16 cellular contexts compared by ENCODE assay signal in genomic region chr4:139559095-139559490, GRCh38. TPM values are rescaled to one million over a fixed set of nuclear protein-coding genes. Genes with fewer than 3 reads are reported as not detected.
DNase-seq lines count a peak whose midpoint lies in the region; ATAC-seq and TF ChIP-seq lines count a peak whose summit lies in the region.
"Had no signal": no experiment of that assay in that cellular context is flagged by ENCODE, and none has a peak within 500 bp of the region (broad histone marks: within the 10 kb centered on the region; RNA-seq: fewer than 3 reads in every experiment).

No MANE protein-coding gene starts in this region.

- no peaks in the 10 kb centered on the region for H3K9me3 ChIP-seq in vagina
- H3K9me3 ChIP-seq: stomach had no signal

- H3K27ac ChIP-seq in vagina = peak overlapping the region; percentile 45
- H3K27ac ChIP-seq: epithelial cell of prostate had no signal

- no peak for TF ChIP-seq POLR2A in vagina (IDR thresholded peaks at IDR 0.05)

- DNase-seq in activated naive CD4-positive, alpha-beta T cell treated with anti-CD3 and anti-CD28 coated beads, Interleukin-2, amount 50 U/mL, for 16 hours = no peak
- no peak for DNase-seq in activated naive CD8-positive, alpha-beta T cell treated with anti-CD3 and anti-CD28 coated beads, Interleukin-2, amount 10 ng/mL, durations not matched to agents 7 days and 5 days
- DNase-seq in naive B cell = no peak
- DNase-seq in vagina (ENCODE audit: extremely low spot score in 2 of 2) = no peak
- DNase-seq: ACHN; activated CD8-positive, alpha-beta memory T cell treated with anti-CD3 and anti-CD28 coated beads, Interleukin-2, amount 50 U/mL, for 4 hours; HCEC 1CT; natural killer cell; NCI-H2081; stomach had no signal

- no peaks in the 10 kb centered on the region for H3K27me3 ChIP-seq in vagina
- H3K27me3 ChIP-seq: stomach had no signal

- H3K4me3 ChIP-seq in vagina = no peak overlapping the region
- H3K4me3 ChIP-seq: stomach had no signal

- H3K4me1 Mint-ChIP-seq in activated naive CD4-positive, alpha-beta T cell treated with anti-CD3 and anti-CD28 coated beads, Interleukin-2, amount 50 U/mL, for 24 hours = peaks cover 43% of the 10 kb centered on the region
- H3K4me1 Mint-ChIP-seq in activated naive CD8-positive, alpha-beta T cell treated with anti-CD3 and anti-CD28 coated beads, Interleukin-2, amount 10 ng/mL, durations not matched to agents 7 days and 5 days = peaks cover 38% of the 10 kb centered on the region
- peaks cover 29 to 49% (median 45%) of the 10 kb centered on the region in 3 donors for H3K4me1 Mint-ChIP-seq in naive B cell

- H3K9me3 Mint-ChIP-seq in activated naive CD4-positive, alpha-beta T cell treated with anti-CD3 and anti-CD28 coated beads, Interleukin-2, amount 50 U/mL, for 24 hours = no peaks in the 10 kb centered on the region
- H3K9me3 Mint-ChIP-seq in activated naive CD8-positive, alpha-beta T cell treated with anti-CD3 and anti-CD28 coated beads, Interleukin-2, amount 10 ng/mL, durations not matched to agents 7 days and 5 days = no peaks in the 10 kb centered on the region
- no peaks in the 10 kb centered on the region for H3K9me3 Mint-ChIP-seq in naive B cell
- H3K9me3 Mint-ChIP-seq: natural killer cell had no signal

- no peaks in the 10 kb centered on the region for H3K36me3 ChIP-seq in vagina
- H3K36me3 ChIP-seq: stomach had no signal

- peak overlapping the region; percentile 13 for H3K27ac Mint-ChIP-seq in activated naive CD4-positive, alpha-beta T cell treated with anti-CD3 and anti-CD28 coated beads, Interleukin-2, amount 50 U/mL, for 24 hours
- H3K27ac Mint-ChIP-seq in activated naive CD8-positive, alpha-beta T cell treated with anti-CD3 and anti-CD28 coated beads, Interleukin-2, amount 10 ng/mL, durations not matched to agents 7 days and 5 days = peak overlapping the region; percentile 9
- H3K27ac Mint-ChIP-seq in naive B cell = peak overlapping the region; percentile 2 to 100 (median 90)
- H3K27ac Mint-ChIP-seq: natural killer cell had no signal

- H3K4me1 ChIP-seq in vagina = peaks cover 28% of the 10 kb centered on the region

- no peak for ATAC-seq in activated naive CD8-positive, alpha-beta T cell treated with anti-CD3 and anti-CD28 coated beads, Interleukin-2, amount 10 ng/mL, durations not matched to agents 7 days and 5 days (ENCODE audit: low read depth)
- ATAC-seq in naive B cell (ENCODE audit: low read depth in 2 of 2) (no peak), GM21576 (IDR thresholded peaks at IDR 0.05; ENCODE audit: unreplicated experiment) (no peak), HG03469 (IDR thresholded peaks at IDR 0.05; ENCODE audit: unreplicated experiment) (no peak), HG03196 (IDR thresholded peaks at IDR 0.05; ENCODE audit: unreplicated experiment) (no peak)
- ATAC-seq: natural killer cell, SK-N-SH treated with all-trans-retinoic acid at 6 μM for 48 hours had no signal

- intact Hi-C loops in vagina (cut with DNase I) = no loop called here

- no peak for TF ChIP-seq CTCF in vagina (IDR thresholded peaks at IDR 0.05)

- no peaks in the 10 kb centered on the region for H3K27me3 Mint-ChIP-seq in activated naive CD4-positive, alpha-beta T cell treated with anti-CD3 and anti-CD28 coated beads, Interleukin-2, amount 50 U/mL, for 24 hours
- peaks cover 2% of the 10 kb centered on the region for H3K27me3 Mint-ChIP-seq in activated naive CD8-positive, alpha-beta T cell treated with anti-CD3 and anti-CD28 coated beads, Interleukin-2, amount 10 ng/mL, durations not matched to agents 7 days and 5 days
- no peaks in the 10 kb centered on the region for H3K27me3 Mint-ChIP-seq in naive B cell

- POLR2A ChIA-PET in activated naive CD8-positive, alpha-beta T cell treated with anti-CD3 and anti-CD28 coated beads, Interleukin-2, amount 10 ng/mL, durations not matched to agents 7 days and 5 days (lab: Charles Lee) = interaction anchor here (1.0 kb wide), 1 partner anchor 536 kb away, joined by 3 read pairs; no protein-coding TSS in a partner anchor

- H3K4me3 Mint-ChIP-seq in activated naive CD4-positive, alpha-beta T cell treated with anti-CD3 and anti-CD28 coated beads, Interleukin-2, amount 50 U/mL, for 24 hours = no peak overlapping the region
- H3K4me3 Mint-ChIP-seq in activated naive CD8-positive, alpha-beta T cell treated with anti-CD3 and anti-CD28 coated beads, Interleukin-2, amount 10 ng/mL, durations not matched to agents 7 days and 5 days = no peak overlapping the region
- H3K4me3 Mint-ChIP-seq in naive B cell = peak overlapping the region in 7 of 8 donors; percentile 2 to 95 (median 57)
- H3K4me3 Mint-ChIP-seq: natural killer cell had no signal

- H3K36me3 Mint-ChIP-seq in activated naive CD4-positive, alpha-beta T cell treated with anti-CD3 and anti-CD28 coated beads, Interleukin-2, amount 50 U/mL, for 24 hours = no peaks in the 10 kb centered on the region
- H3K36me3 Mint-ChIP-seq in activated naive CD8-positive, alpha-beta T cell treated with anti-CD3 and anti-CD28 coated beads, Interleukin-2, amount 10 ng/mL, durations not matched to agents 7 days and 5 days = no peaks in the 10 kb centered on the region
- H3K36me3 Mint-ChIP-seq in naive B cell = peaks cover 0 to 8% of the 10 kb centered on the region in 2 donors
- H3K36me3 Mint-ChIP-seq: natural killer cell had no signal

RNA-seq across cellular contexts. Expression of gene SETD7, which starts 3.1 kb away (rescaled TPM):
- total RNA-seq in activated naive CD8-positive, alpha-beta T cell treated with anti-CD3 and anti-CD28 coated beads, Interleukin-2, amount 10 ng/mL, durations not matched to agents 7 days and 5 days = 10 to 100 TPM in 1 of 2 experiments, 1 to 10 TPM in 1; 9.4 to 10.1 TPM
- 10 to 100 TPM in 4 of 6 donors, 1 to 10 TPM in 2; 6.2 to 18.2 (median 11.9) TPM for polyA plus RNA-seq in naive B cell (ENCODE audit: low read depth in 6 of 6)
- total RNA-seq in vagina = 51.8 TPM

Comparison
In these comparisons a context has a peak if more than half of its experiments do, and no peak if none do; other contexts are left out.
1. H3K27ac Mint-ChIP-seq: peak in every context shown above with its lines; median percentile 90 in naive B cell; 13 in activated naive CD4-positive, alpha-beta T cell treated with anti-CD3 and anti-CD28 coated beads, Interleukin-2, amount 50 U/mL, for 24 hours; 9 in activated naive CD8-positive, alpha-beta T cell treated with anti-CD3 and anti-CD28 coated beads, Interleukin-2, amount 10 ng/mL, durations not matched to agents 7 days and 5 days.
2. H3K4me3 Mint-ChIP-seq: peak in naive B cell (7 of 8); none in activated naive CD4-positive, alpha-beta T cell treated with anti-CD3 and anti-CD28 coated beads, Interleukin-2, amount 50 U/mL, for 24 hours (single experiment) and activated naive CD8-positive, alpha-beta T cell treated with anti-CD3 and anti-CD28 coated beads, Interleukin-2, amount 10 ng/mL, durations not matched to agents 7 days and 5 days (single experiment).